ENCODE assay signal across 30 cellular contexts in the genomic region with DNA sequence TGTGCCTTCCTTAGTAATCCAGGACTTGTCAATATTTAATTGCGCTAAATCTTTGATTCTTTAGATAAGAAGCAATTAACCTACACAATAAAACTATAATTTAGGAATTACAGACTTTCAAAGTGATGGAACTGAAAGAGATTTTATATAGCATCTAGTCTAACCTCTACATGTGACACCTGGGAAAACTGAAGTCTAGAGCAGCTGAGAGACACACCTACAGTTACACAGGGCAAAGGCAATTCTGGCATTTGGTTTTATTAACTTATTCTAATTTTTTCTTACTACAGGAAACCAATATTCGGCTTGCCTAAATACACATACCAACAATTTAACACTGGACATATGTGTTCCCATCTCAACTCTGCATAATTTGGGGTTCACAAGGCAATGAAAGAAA.
"Had no signal": no experiment of that assay in that cellular context is flagged by ENCODE, and none has a peak within 500 bp of the region (broad histone marks: within the 10 kb centered on the region; RNA-seq: fewer than 3 reads in every experiment).

No MANE protein-coding gene starts in this region.

- H3K36me3 Mint-ChIP-seq: activated naive CD8-positive, alpha-beta T cell; WTC11 had no signal

- ATAC-seq: activated CD4-positive, CD25-positive, alpha-beta regulatory T cell treated with anti-CD3 and anti-CD28 coated beads, Interleukin-2, amount 50 U/mL, for 24 hours; activated CD8-positive, alpha-beta T cell treated with anti-CD3 and anti-CD28 coated beads for 36 hours; activated T-cell treated with anti-CD3 and anti-CD28 coated beads, Interleukin-2, amount 50 U/mL, for 4 hours; activated T-helper 17 cell treated with anti-CD3 and anti-CD28 coated beads, Interleukin-2, amount 50 U/mL, for 72 hours; body of pancreas; esophagus mucosa; heart left ventricle had no signal

- FAIRE-seq: frontal cortex had no signal

- H3K9me3 Mint-ChIP-seq: activated CD8-positive, alpha-beta T cell treated with anti-CD3 and anti-CD28 coated beads for 36 hours; activated T-cell treated with anti-CD3 and anti-CD28 coated beads, Interleukin-2, amount 50 U/mL, for 4 hours; activated T-helper 17 cell treated with anti-CD3 and anti-CD28 coated beads, Interleukin-2, amount 50 U/mL, for 72 hours; dendritic cell treated with granulocyte-macrophage colony-stimulating factor and Interleukin-4, amounts not matched to agents 40 ng/mL and 50 ng/mL, for 4 days; endodermal cell; WTC11 had no signal

- H3K9me3 ChIP-seq: adrenal gland, body of pancreas, heart left ventricle had no signal

- H3K4me1 ChIP-seq: adrenal gland had no signal

- H3K4me3 ChIP-seq: adrenal gland, body of pancreas, coronary artery, dorsolateral prefrontal cortex, heart left ventricle had no signal

- H3K27ac Mint-ChIP-seq: activated CD8-positive, alpha-beta T cell treated with anti-CD3 and anti-CD28 coated beads for 36 hours; activated naive CD8-positive, alpha-beta T cell; activated T-helper 17 cell treated with anti-CD3 and anti-CD28 coated beads, Interleukin-2, amount 50 U/mL, for 72 hours; dendritic cell treated with granulocyte-macrophage colony-stimulating factor and Interleukin-4, amounts not matched to agents 40 ng/mL and 50 ng/mL, for 4 days; endodermal cell; WTC11 had no signal

- H3K4me1 Mint-ChIP-seq: activated T-helper 17 cell treated with anti-CD3 and anti-CD28 coated beads, Interleukin-2, amount 50 U/mL, for 72 hours had no signal

- H3K27me3 ChIP-seq: adrenal gland, body of pancreas, dorsolateral prefrontal cortex, heart left ventricle had no signal

- DNase-seq: activated CD4-positive, alpha-beta T cell treated with anti-CD3 and anti-CD28 coated beads for 48 hours; activated CD4-positive, alpha-beta T cell treated with anti-CD3 and anti-CD28 coated beads, Interleukin-2, amount 50 U/mL, for 1 hour; activated CD4-positive, alpha-beta T cell treated with anti-CD3 and anti-CD28 coated beads, Interleukin-2, amount 50 U/mL, for 48 hours; activated CD8-positive, alpha-beta memory T cell treated with anti-CD3 and anti-CD28 coated beads for 24 hours; activated CD8-positive, alpha-beta T cell treated with anti-CD3 and anti-CD28 coated beads for 36 hours; activated effector memory CD4-positive, alpha-beta T cell treated with Interleukin-2 at 50 U/mL for 16 hours; activated gamma-delta T cell treated with Interleukin-2 at 50 U/mL for 16 hours; activated naive CD4-positive, alpha-beta T cell treated with anti-CD3 and anti-CD28 coated beads, Interleukin-2, amount 50 U/mL, for 16 hours; activated naive CD4-positive, alpha-beta T cell treated with Interleukin-2 at 50 U/mL for 16 hours; activated T-cell treated with anti-CD3 and anti-CD28 coated beads, Interleukin-2, amount 50 U/mL, for 4 hours; adrenal gland; amygdala; aorta; caudate nucleus; dorsolateral prefrontal cortex; effector memory CD4-positive, alpha-beta T cell; endodermal cell; foreskin fibroblast; glutamatergic neuron; heart left ventricle; T-helper 2 cell had no signal

- H3K36me3 ChIP-seq: adrenal gland had no signal

- H3K4me3 Mint-ChIP-seq: activated CD8-positive, alpha-beta T cell treated with anti-CD3 and anti-CD28 coated beads for 36 hours; activated naive CD8-positive, alpha-beta T cell; activated T-cell treated with anti-CD3 and anti-CD28 coated beads, Interleukin-2, amount 50 U/mL, for 4 hours; activated T-helper 17 cell treated with anti-CD3 and anti-CD28 coated beads, Interleukin-2, amount 50 U/mL, for 72 hours; dendritic cell treated with granulocyte-macrophage colony-stimulating factor and Interleukin-4, amounts not matched to agents 40 ng/mL and 50 ng/mL, for 4 days; endodermal cell; WTC11 had no signal

- H3K27ac ChIP-seq: adrenal gland, body of pancreas, coronary artery, dorsolateral prefrontal cortex, heart left ventricle had no signal
